8 cellular contexts compared by ENCODE assay signal in the genomic region with DNA sequence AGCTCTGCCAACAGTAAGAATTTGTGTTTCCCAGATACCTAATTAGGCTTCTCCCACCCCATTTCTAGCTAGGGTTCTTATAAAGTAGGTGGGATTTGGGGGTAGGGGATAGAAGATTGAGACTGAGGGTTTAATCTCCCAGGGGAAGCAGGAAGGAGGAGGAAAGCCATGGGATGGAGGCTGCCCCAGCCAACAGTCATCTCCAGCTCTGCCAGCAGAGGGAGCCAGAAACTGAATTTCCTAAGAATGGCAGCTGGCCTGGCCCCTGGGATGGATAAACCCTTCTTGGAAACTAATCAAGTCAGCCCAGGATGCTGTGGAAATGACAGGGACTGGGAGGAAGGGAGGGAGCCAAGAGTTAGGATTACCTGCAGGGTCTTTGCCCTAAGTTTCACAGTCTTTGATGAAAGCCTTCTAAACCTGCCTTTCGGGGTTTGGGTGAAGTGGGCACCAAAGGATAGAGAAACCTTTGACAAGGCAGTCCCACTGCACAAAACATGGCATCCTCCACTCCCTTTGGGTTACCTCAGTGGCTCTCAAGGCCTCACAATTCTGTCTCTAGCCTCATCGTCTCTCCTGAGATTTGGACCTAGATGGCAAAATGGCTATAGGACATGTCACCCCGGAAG. TPM values are rescaled to one million over a fixed set of nuclear protein-coding genes. Genes with fewer than 3 reads are reported as not detected.
DNase-seq lines count a peak whose midpoint lies in the region; ATAC-seq and TF ChIP-seq lines count a peak whose summit lies in the region.

No MANE protein-coding gene starts in this region.

- no peak overlapping the region for H3K4me3 ChIP-seq in suprapubic skin

- DNase-seq in Ammon's horn (ENCODE audit: low spot score) = peak; percentile 31
- peak; percentile 27 for DNase-seq in NCI-H2029 (lab: John Stamatoyannopoulos, UW)
- peak; percentile 47 for DNase-seq in activated CD4-positive, CD25-positive, alpha-beta regulatory T cell treated with anti-CD3 and anti-CD28 coated beads, Interleukin-2, amount 50 U/mL, for 72 hours
- peak; percentile 73 for DNase-seq in dermis blood vessel endothelial cell
- peak; percentile 59 to 66 for DNase-seq in lung microvascular endothelial cell (ENCODE audit: low read depth in 2 of 2)
- DNase-seq in suprapubic skin (ENCODE audit: low spot score in 2 of 2) = no peak

- no peak overlapping the region for H3K27ac ChIP-seq in suprapubic skin

- TF ChIP-seq POLR2A in suprapubic skin (IDR thresholded peaks at IDR 0.05) = no peak

- no peaks in the 10 kb centered on the region for H3K36me3 ChIP-seq in suprapubic skin

- TF ChIP-seq CTCF in suprapubic skin (IDR thresholded peaks at IDR 0.05) = peak; percentile 35 to 43

- no peaks in the 10 kb centered on the region for H3K27me3 ChIP-seq in suprapubic skin

- H3K4me1 ChIP-seq in suprapubic skin = no peaks in the 10 kb centered on the region

- peak; percentile 67 for ATAC-seq in GM18870 (IDR thresholded peaks at IDR 0.05; ENCODE audit: unreplicated experiment)
- no peak for ATAC-seq in GM21526 (IDR thresholded peaks at IDR 0.05; ENCODE audit: low FRiP score, unreplicated experiment)

- no peaks in the 10 kb centered on the region for H3K9me3 ChIP-seq in suprapubic skin

- WGBS in suprapubic skin = 95% methylated on average over 3 of the region's 3 CpGs

- no peak for TF ChIP-seq EP300 in suprapubic skin (IDR thresholded peaks at IDR 0.05)

RNA-seq across cellular contexts. Expression of a gene that starts 6.7 kb away (rescaled TPM):
- 2.4 and 9.4 TPM in 2 replicates for total RNA-seq in dermis blood vessel endothelial cell
- total RNA-seq in lung microvascular endothelial cell = 0.60 and 2.2 TPM in 2 replicates
- under 1 TPM; 0.30 to 0.68 (median 0.41) TPM for total RNA-seq in suprapubic skin

RNA-seq across cellular contexts. Expression of a gene that starts 31.5 kb away (rescaled TPM):
- total RNA-seq in dermis blood vessel endothelial cell (639 and 1,493 TPM in 2 replicates), lung microvascular endothelial cell (759 and 979 TPM in 2 replicates), suprapubic skin (1,000 to 10,000 TPM in 3 of 4 donors, 100 to 1,000 TPM in 1; 982 to 1,719 (median 1,242) TPM)

Comparison
In these comparisons a context has a peak if more than half of its experiments do, and no peak if none do; other contexts are left out.
1. DNase-seq: peak in Ammon's horn (single experiment), NCI-H2029 (single experiment), activated CD4-positive, CD25-positive, alpha-beta regulatory T cell treated with anti-CD3 and anti-CD28 coated beads, Interleukin-2, amount 50 U/mL, for 72 hours (single experiment), dermis blood vessel endothelial cell (single experiment) and lung microvascular endothelial cell (2 of 2); none in suprapubic skin (0 of 2).